Comparison of ENCODE assay signal across 1 cellular context in the genomic region with DNA sequence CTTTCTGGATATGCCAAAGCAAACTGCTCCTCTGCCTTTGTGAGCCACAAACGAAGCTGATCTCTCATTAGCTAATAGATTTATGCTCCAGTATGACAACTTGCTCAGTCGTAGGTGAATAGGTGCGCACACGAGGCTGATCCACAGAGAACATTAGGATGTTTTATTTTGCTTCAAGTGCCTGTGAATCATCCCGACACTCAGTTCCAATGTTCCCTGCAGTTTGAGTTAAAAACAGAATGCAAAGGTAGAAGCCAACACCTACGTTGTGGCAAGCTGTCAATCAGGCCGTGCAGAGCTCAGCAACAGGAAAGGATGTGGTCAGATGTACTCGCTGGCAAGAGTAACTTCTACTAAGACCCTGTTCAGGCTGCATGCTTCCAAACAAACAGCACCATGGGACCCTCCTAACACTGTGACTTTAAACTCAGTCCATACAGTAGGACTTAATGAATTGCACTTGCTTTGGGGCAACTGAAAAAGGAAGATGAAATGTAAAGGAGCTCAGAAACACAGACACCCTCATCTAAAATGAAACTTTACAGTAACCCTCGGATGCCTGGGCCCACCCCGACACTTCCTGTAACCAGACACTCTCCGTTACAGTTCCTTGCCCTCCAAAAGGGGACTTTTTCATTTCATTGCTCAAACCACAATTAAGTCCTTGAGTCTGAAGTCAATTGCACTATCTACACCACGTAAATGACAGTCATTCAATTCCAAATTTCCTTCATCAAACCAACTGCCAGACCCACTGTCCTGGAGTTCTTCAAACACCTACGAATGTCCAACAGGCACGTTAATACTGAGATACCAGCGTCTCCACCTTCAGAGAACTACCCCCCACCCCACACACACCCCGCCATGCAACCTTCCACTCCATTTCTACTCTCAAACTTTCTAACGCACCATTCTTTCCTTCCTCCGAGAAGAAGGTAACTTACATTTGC.
TF ChIP-seq lines count a peak whose summit lies in the region.

No MANE protein-coding gene starts in this region.

TF ChIP-seq in K562, 482 proteins besides CTCF, POLR2A, EP300 and RAD21 (continued from another document):
- no peak for TF ChIP-seq GTF3C2 (IDR thresholded peaks at IDR 0.05; ENCODE audit: borderline replicate concordance, extremely low read depth, insufficient read length)
- TF ChIP-seq ZNF655 (CRISPR knock-in tag; IDR thresholded peaks at IDR 0.05), result no peak
- TF ChIP-seq ZBTB7A (IDR thresholded peaks at IDR 0.05; ENCODE audit: borderline replicate concordance, control insufficient read depth, low read depth, low read length), result 0 out of 2 replicates have a peak, but pooled peaks have one; percentile 17
- TF ChIP-seq PRDM10 (IDR thresholded peaks at IDR 0.05; ENCODE audit: partially characterized antibody), result peak; percentile 11
- TF ChIP-seq, protein P1, sequence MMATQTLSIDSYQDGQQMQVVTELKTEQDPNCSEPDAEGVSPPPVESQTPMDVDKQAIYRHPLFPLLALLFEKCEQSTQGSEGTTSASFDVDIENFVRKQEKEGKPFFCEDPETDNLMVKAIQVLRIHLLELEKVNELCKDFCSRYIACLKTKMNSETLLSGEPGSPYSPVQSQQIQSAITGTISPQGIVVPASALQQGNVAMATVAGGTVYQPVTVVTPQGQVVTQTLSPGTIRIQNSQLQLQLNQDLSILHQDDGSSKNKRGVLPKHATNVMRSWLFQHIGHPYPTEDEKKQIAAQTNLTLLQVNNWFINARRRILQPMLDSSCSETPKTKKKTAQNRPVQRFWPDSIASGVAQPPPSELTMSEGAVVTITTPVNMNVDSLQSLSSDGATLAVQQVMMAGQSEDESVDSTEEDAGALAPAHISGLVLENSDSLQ (IDR thresholded peaks at IDR 0.05), result peak; percentile 94
- TF ChIP-seq, protein P2, sequence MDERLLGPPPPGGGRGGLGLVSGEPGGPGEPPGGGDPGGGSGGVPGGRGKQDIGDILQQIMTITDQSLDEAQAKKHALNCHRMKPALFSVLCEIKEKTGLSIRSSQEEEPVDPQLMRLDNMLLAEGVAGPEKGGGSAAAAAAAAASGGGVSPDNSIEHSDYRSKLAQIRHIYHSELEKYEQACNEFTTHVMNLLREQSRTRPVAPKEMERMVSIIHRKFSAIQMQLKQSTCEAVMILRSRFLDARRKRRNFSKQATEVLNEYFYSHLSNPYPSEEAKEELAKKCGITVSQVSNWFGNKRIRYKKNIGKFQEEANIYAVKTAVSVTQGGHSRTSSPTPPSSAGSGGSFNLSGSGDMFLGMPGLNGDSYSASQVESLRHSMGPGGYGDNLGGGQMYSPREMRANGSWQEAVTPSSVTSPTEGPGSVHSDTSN (CRISPR knock-in tag; IDR thresholded peaks at IDR 0.05; ENCODE audit: low read depth), result no peak
- TF ChIP-seq, protein P2 (tag; conservative IDR thresholded peaks at IDR 0.05; ENCODE audit: low read depth), result 0 out of 2 replicates have a peak, but pooled peaks have one; percentile 28
- TF ChIP-seq, protein P3, sequence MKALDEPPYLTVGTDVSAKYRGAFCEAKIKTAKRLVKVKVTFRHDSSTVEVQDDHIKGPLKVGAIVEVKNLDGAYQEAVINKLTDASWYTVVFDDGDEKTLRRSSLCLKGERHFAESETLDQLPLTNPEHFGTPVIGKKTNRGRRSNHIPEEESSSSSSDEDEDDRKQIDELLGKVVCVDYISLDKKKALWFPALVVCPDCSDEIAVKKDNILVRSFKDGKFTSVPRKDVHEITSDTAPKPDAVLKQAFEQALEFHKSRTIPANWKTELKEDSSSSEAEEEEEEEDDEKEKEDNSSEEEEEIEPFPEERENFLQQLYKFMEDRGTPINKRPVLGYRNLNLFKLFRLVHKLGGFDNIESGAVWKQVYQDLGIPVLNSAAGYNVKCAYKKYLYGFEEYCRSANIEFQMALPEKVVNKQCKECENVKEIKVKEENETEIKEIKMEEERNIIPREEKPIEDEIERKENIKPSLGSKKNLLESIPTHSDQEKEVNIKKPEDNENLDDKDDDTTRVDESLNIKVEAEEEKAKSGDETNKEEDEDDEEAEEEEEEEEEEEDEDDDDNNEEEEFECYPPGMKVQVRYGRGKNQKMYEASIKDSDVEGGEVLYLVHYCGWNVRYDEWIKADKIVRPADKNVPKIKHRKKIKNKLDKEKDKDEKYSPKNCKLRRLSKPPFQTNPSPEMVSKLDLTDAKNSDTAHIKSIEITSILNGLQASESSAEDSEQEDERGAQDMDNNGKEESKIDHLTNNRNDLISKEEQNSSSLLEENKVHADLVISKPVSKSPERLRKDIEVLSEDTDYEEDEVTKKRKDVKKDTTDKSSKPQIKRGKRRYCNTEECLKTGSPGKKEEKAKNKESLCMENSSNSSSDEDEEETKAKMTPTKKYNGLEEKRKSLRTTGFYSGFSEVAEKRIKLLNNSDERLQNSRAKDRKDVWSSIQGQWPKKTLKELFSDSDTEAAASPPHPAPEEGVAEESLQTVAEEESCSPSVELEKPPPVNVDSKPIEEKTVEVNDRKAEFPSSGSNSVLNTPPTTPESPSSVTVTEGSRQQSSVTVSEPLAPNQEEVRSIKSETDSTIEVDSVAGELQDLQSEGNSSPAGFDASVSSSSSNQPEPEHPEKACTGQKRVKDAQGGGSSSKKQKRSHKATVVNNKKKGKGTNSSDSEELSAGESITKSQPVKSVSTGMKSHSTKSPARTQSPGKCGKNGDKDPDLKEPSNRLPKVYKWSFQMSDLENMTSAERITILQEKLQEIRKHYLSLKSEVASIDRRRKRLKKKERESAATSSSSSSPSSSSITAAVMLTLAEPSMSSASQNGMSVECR (CRISPR knock-in tag; IDR thresholded peaks at IDR 0.05), result 0 out of 2 replicates have a peak, but pooled peaks have one; percentile 3
